In the genomic region with DNA sequence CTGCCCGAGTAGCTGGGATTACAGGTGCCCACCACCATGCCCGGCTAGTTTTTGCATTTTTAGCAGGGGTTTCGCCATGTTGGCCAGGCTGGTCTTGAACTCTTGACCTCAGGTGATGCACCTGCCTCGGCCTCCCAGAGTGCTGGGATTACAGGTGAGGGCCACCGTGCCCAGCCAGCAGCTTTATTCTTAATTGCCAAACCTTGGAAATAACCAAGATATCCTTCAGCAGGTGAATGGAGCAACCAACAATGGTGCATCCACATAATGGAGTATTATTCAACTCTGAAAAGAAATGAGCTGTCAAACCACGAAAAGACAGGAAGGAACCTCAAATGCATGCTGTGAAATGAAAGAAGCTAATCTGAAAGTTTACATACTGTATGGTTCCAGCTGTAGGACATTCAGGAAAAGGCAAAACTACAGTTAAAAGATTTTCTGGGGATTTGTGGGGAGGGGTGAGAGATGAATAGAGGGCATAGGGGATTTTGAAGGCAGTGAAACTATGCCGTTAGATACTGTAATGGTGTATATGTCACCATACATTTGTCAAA, we compare ENCODE assay signal across 27 cellular contexts.
DNase-seq lines count a peak whose midpoint lies in the region; ATAC-seq, FAIRE-seq and TF ChIP-seq lines count a peak whose summit lies in the region.
"Had no signal": no experiment of that assay in that cellular context is flagged by ENCODE, and none has a peak within 500 bp of the region (broad histone marks: within the 10 kb centered on the region; RNA-seq: fewer than 3 reads in every experiment).

No MANE protein-coding gene starts in this region.

- TF ChIP-seq CTCF in WERI-Rb-1 (IDR thresholded peaks at IDR 0.05; ENCODE audit: low read depth, low read length), result no peak

- H3K27me3 ChIP-seq in WERI-Rb-1 (ENCODE audit: insufficient read depth, low read depth, severe bottlenecking), result peaks cover 27% of the 10 kb centered on the region
- H3K27me3 ChIP-seq: right atrium auricular region, spleen had no signal

- ATAC-seq in activated CD8-positive, alpha-beta T cell treated with anti-CD3 and anti-CD28 coated beads, Interleukin-2, amount 10 ng/mL, durations not matched to agents 7 days and 5 days, result no peak
- no peak for ATAC-seq in memory B cell (ENCODE audit: low read depth)
- ATAC-seq in GM18505 (IDR thresholded peaks at IDR 0.05; ENCODE audit: unreplicated experiment), result no peak
- ATAC-seq: left cardiac atrium, WTC11 had no signal

- DNase-seq in activated CD4-positive, alpha-beta T cell treated with anti-CD3 and anti-CD28 coated beads, Interleukin-2, amount 10 ng/mL, durations not matched to agents 7 days and 5 days, result no peak
- no peak for DNase-seq in activated CD4-positive, alpha-beta T cell treated with anti-CD3 and anti-CD28 coated beads, Interleukin-2, amount 50 U/mL, for 48 hours
- DNase-seq in GM18507 (ENCODE audit: extremely low spot score, insufficient read length, low read depth), result no peak
- DNase-seq in activated CD8-positive, alpha-beta T cell treated with anti-CD3 and anti-CD28 coated beads, Interleukin-2, amount 10 ng/mL, durations not matched to agents 7 days and 5 days, result no peak
- no peak for DNase-seq in memory B cell (ENCODE audit: low spot score in 2 of 2)
- DNase-seq in DMS 273 treated with DMSO at 0.1 percent for 48 hours (lab: John Stamatoyannopoulos, UW), result no peak
- no peak for DNase-seq in WERI-Rb-1
- DNase-seq: activated gamma-delta T cell treated with Interleukin-2 at 50 U/mL for 16 hours; AML-193; central memory CD4-positive, alpha-beta T cell; DMS79 treated with DMSO at 0.1 percent for 48 hours; H7; head of caudate nucleus; left cardiac atrium; mesenchymal stem cell; NCI-H1694 treated with DMSO at 0.1 percent for 48 hours; NCI-H69; RPMI8226; SK-N-SH; spleen; stimulated activated CD4-positive, alpha-beta T cell treated with anti-CD3 and anti-CD28 coated beads, Interleukin-4, amount 100 ng/mL, for 24 hours; T-helper 9 cell; trophoblast cell had no signal

- POLR2A ChIA-PET in activated CD4-positive, alpha-beta T cell treated with anti-CD3 and anti-CD28 coated beads, Interleukin-2, amount 10 ng/mL, durations not matched to agents 7 days and 5 days (lab: Charles Lee), result no interaction called here
- POLR2A ChIA-PET in activated CD8-positive, alpha-beta T cell treated with anti-CD3 and anti-CD28 coated beads, Interleukin-2, amount 10 ng/mL, durations not matched to agents 7 days and 5 days (lab: Charles Lee), result interaction anchor here (1.0 to 8.6 kb wide), 5 partner anchors 10 to 119 kb away, joined by 5 to 85 read pairs (median 35); a partner anchor contains a TSS

- no peaks in the 10 kb centered on the region for H3K36me3 ChIP-seq in WERI-Rb-1
- H3K36me3 ChIP-seq: right atrium auricular region, spleen had no signal

- no peaks in the 10 kb centered on the region for H3K27me3 Mint-ChIP-seq in activated CD4-positive, alpha-beta T cell treated with anti-CD3 and anti-CD28 coated beads, Interleukin-2, amount 10 ng/mL, durations not matched to agents 7 days and 5 days
- no peaks in the 10 kb centered on the region for H3K27me3 Mint-ChIP-seq in activated CD8-positive, alpha-beta T cell treated with anti-CD3 and anti-CD28 coated beads, Interleukin-2, amount 10 ng/mL, durations not matched to agents 7 days and 5 days (ENCODE audit: low read depth)
- H3K27me3 Mint-ChIP-seq in memory B cell, result no peaks in the 10 kb centered on the region

- H3K27ac ChIP-seq in WERI-Rb-1, result no peak overlapping the region
- H3K27ac ChIP-seq: right atrium auricular region had no signal

- FAIRE-seq in GM18507 (lab: Jason Lieb, UNC), result peak; percentile 83
- FAIRE-seq: astrocyte had no signal

- H3K4me1 Mint-ChIP-seq in activated CD4-positive, alpha-beta T cell treated with anti-CD3 and anti-CD28 coated beads, Interleukin-2, amount 10 ng/mL, durations not matched to agents 7 days and 5 days, result peaks cover 81% of the 10 kb centered on the region
- peaks cover 94% of the 10 kb centered on the region for H3K4me1 Mint-ChIP-seq in activated CD8-positive, alpha-beta T cell treated with anti-CD3 and anti-CD28 coated beads, Interleukin-2, amount 10 ng/mL, durations not matched to agents 7 days and 5 days (ENCODE audit: low read depth)
- peaks cover 38% of the 10 kb centered on the region for H3K4me1 Mint-ChIP-seq in memory B cell

- H3K36me3 Mint-ChIP-seq in activated CD4-positive, alpha-beta T cell treated with anti-CD3 and anti-CD28 coated beads, Interleukin-2, amount 10 ng/mL, durations not matched to agents 7 days and 5 days (ENCODE audit: low read depth), result peaks cover 33% of the 10 kb centered on the region
- peaks cover 29% of the 10 kb centered on the region for H3K36me3 Mint-ChIP-seq in activated CD8-positive, alpha-beta T cell treated with anti-CD3 and anti-CD28 coated beads, Interleukin-2, amount 10 ng/mL, durations not matched to agents 7 days and 5 days (ENCODE audit: low read depth)
- peaks cover 3% of the 10 kb centered on the region for H3K36me3 Mint-ChIP-seq in memory B cell

- no peak overlapping the region for H3K4me3 ChIP-seq in WERI-Rb-1 (ENCODE audit: low read depth, low read length)
- H3K4me3 ChIP-seq: right atrium auricular region, spleen had no signal

- peaks cover 19% of the 10 kb centered on the region for H3K9me3 Mint-ChIP-seq in activated CD4-positive, alpha-beta T cell treated with anti-CD3 and anti-CD28 coated beads, Interleukin-2, amount 10 ng/mL, durations not matched to agents 7 days and 5 days
- H3K9me3 Mint-ChIP-seq in activated CD8-positive, alpha-beta T cell treated with anti-CD3 and anti-CD28 coated beads, Interleukin-2, amount 10 ng/mL, durations not matched to agents 7 days and 5 days (ENCODE audit: insufficient read depth), result peaks cover 16% of the 10 kb centered on the region
- H3K9me3 Mint-ChIP-seq in memory B cell, result peaks cover 2% of the 10 kb centered on the region

- no peak overlapping the region for H3K4me3 Mint-ChIP-seq in activated CD4-positive, alpha-beta T cell treated with anti-CD3 and anti-CD28 coated beads, Interleukin-2, amount 10 ng/mL, durations not matched to agents 7 days and 5 days
- no peak overlapping the region for H3K4me3 Mint-ChIP-seq in activated CD8-positive, alpha-beta T cell treated with anti-CD3 and anti-CD28 coated beads, Interleukin-2, amount 10 ng/mL, durations not matched to agents 7 days and 5 days
- no peak overlapping the region for H3K4me3 Mint-ChIP-seq in memory B cell
- H3K4me3 Mint-ChIP-seq: WTC11 had no signal

- TF ChIP-seq POLR2A in GM18505 (IDR thresholded peaks at IDR 0.05; ENCODE audit: borderline replicate concordance, extremely low read depth, insufficient read depth, insufficient read length), result no peak

- H3K9me3 ChIP-seq in WERI-Rb-1 (ENCODE audit: severe bottlenecking), result peaks cover 2% of the 10 kb centered on the region
- H3K9me3 ChIP-seq: right atrium auricular region, SK-N-SH, spleen had no signal

- peak overlapping the region; percentile 88 for H3K27ac Mint-ChIP-seq in activated CD4-positive, alpha-beta T cell treated with anti-CD3 and anti-CD28 coated beads, Interleukin-2, amount 10 ng/mL, durations not matched to agents 7 days and 5 days
- peak overlapping the region; percentile 96 for H3K27ac Mint-ChIP-seq in activated CD8-positive, alpha-beta T cell treated with anti-CD3 and anti-CD28 coated beads, Interleukin-2, amount 10 ng/mL, durations not matched to agents 7 days and 5 days
- peak overlapping the region; percentile 99 for H3K27ac Mint-ChIP-seq in memory B cell
- H3K27ac Mint-ChIP-seq: WTC11 had no signal

- CTCF ChIA-PET in activated CD4-positive, alpha-beta T cell treated with anti-CD3 and anti-CD28 coated beads, Interleukin-2, amount 10 ng/mL, durations not matched to agents 7 days and 5 days (lab: Charles Lee), result interaction anchor here (0.6 to 3.6 kb wide), 8 partner anchors 9 to 122 kb away, joined by 3 to 33 read pairs (median 6); no protein-coding TSS in a partner anchor
- CTCF ChIA-PET in activated CD8-positive, alpha-beta T cell treated with anti-CD3 and anti-CD28 coated beads, Interleukin-2, amount 10 ng/mL, durations not matched to agents 7 days and 5 days (lab: Charles Lee), result interaction anchor here (0.6 to 12.4 kb wide), 11 partner anchors 9 to 270 kb away, joined by 3 to 94 read pairs (median 13); no protein-coding TSS in a partner anchor
